Comparison of ENCODE assay signal across 11 cellular contexts in the genomic region with DNA sequence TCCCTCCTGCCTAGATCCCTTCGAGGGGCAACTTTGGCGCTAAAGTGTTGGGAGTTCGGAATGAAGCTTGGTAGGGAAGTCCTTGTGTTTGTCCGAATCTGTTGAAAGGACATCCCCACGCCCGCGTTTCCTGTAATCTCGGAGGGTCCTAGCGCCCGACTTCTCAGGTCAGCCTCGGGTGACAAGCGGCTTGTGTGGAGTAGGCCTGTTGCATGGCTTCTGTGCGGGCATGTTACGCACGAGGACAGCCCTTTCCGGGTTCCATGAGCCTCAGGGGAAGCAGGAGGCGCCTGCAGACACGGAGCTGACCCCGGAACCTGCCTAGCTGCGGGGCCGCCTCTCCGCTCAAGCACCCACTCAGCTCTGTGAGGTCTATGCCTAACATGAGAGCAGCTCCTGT. TPM values are rescaled to one million over a fixed set of nuclear protein-coding genes. Genes with fewer than 3 reads are reported as not detected.
DNase-seq lines count a peak whose midpoint lies in the region; ATAC-seq, FAIRE-seq and TF ChIP-seq lines count a peak whose summit lies in the region.
"Had no signal": no experiment of that assay in that cellular context is flagged by ENCODE, and none has a peak within 500 bp of the region (broad histone marks: within the 10 kb centered on the region; RNA-seq: fewer than 3 reads in every experiment).

No MANE protein-coding gene starts in this region.

- H4K8ac ChIP-seq in IMR-90 (ENCODE audit: low read depth in 2 of 2, low read length in 2 of 2): peak overlapping the region; percentile 27 to 64; a peak in 2 of 4 replicates

- H3K4me3 ChIP-seq in IMR-90 (ENCODE audit: insufficient read depth, low read depth, low read length) (no peak overlapping the region), kidney (ENCODE audit: low read length in 2 of 2) (no peak overlapping the region)

- no peak overlapping the region for H3K56ac ChIP-seq in IMR-90 (ENCODE audit: extremely low read depth, insufficient read depth, low read length)

- FAIRE-seq in kidney (lab: Jason Lieb, UNC): no peak
- FAIRE-seq: keratinocyte had no signal

- H3K36me3 ChIP-seq in IMR-90 (ENCODE audit: control insufficient read depth, insufficient read depth, low read length) (peaks cover 44% of the 10 kb centered on the region), kidney (ENCODE audit: control insufficient read depth in 1 of 2, insufficient read depth in 2 of 2, low read length in 2 of 2) (peaks cover 4 to 9% of the 10 kb centered on the region in 2 donors)

- H3K9me3 ChIP-seq in IMR-90 (ENCODE audit: control insufficient read depth, insufficient read depth, low read length) (no peaks in the 10 kb centered on the region), kidney (ENCODE audit: control insufficient read depth in 1 of 2, low read length in 2 of 2) (no peaks in the 10 kb centered on the region)

- dilution Hi-C loops in IMR-90 (cut with HindIII; ENCODE audit: low sequenced_read_pairs, unreplicated experiment): no loop called here

- peak overlapping the region; percentile 80 for H2AK9ac ChIP-seq in IMR-90 (replicated peaks; ENCODE audit: low read depth, low read length, poor library complexity)

- peaks cover 45% of the 10 kb centered on the region for H3K36me3 Mint-ChIP-seq in activated T-helper 2 cell treated with anti-CD3 and anti-CD28 coated beads, Interferon-gamma antibody, Interleukin-2, Interleukin-4, amounts not matched to agents 10 μg/mL and 5 μg/mL and 100 μg/mL, durations not matched to agents 14 hours and 24 hours and 36 hours (ENCODE audit: low read depth)
- H3K36me3 Mint-ChIP-seq in stimulated activated memory B cell treated with anti-CD40 and anti-IgM and Interleukin-4, amounts not matched to agents 10 μg/mL and 1 μg/mL and 100 μg/mL, for 72 hours: peaks cover 43% of the 10 kb centered on the region

- no peak overlapping the region for H3K4me3 Mint-ChIP-seq in activated T-helper 2 cell treated with anti-CD3 and anti-CD28 coated beads, Interferon-gamma antibody, Interleukin-2, Interleukin-4, amounts not matched to agents 10 μg/mL and 5 μg/mL and 100 μg/mL, durations not matched to agents 14 hours and 24 hours and 36 hours (ENCODE audit: low read depth)
- no peak overlapping the region for H3K4me3 Mint-ChIP-seq in stimulated activated memory B cell treated with anti-CD40 and anti-IgM and Interleukin-4, amounts not matched to agents 10 μg/mL and 1 μg/mL and 100 μg/mL, for 72 hours

- no peaks in the 10 kb centered on the region for H3K27me3 Mint-ChIP-seq in activated T-helper 2 cell treated with anti-CD3 and anti-CD28 coated beads, Interferon-gamma antibody, Interleukin-2, Interleukin-4, amounts not matched to agents 10 μg/mL and 5 μg/mL and 100 μg/mL, durations not matched to agents 14 hours and 24 hours and 36 hours (ENCODE audit: low read depth)
- H3K27me3 Mint-ChIP-seq in stimulated activated memory B cell treated with anti-CD40 and anti-IgM and Interleukin-4, amounts not matched to agents 10 μg/mL and 1 μg/mL and 100 μg/mL, for 72 hours: no peaks in the 10 kb centered on the region

- no peaks in the 10 kb centered on the region for H3K9me3 Mint-ChIP-seq in activated T-helper 2 cell treated with anti-CD3 and anti-CD28 coated beads, Interferon-gamma antibody, Interleukin-2, Interleukin-4, amounts not matched to agents 10 μg/mL and 5 μg/mL and 100 μg/mL, durations not matched to agents 14 hours and 24 hours and 36 hours
- H3K9me3 Mint-ChIP-seq in stimulated activated memory B cell treated with anti-CD40 and anti-IgM and Interleukin-4, amounts not matched to agents 10 μg/mL and 1 μg/mL and 100 μg/mL, for 72 hours: no peaks in the 10 kb centered on the region

- H3K79me1 ChIP-seq in IMR-90 (ENCODE audit: low read depth in 1 of 2, low read length in 2 of 2): peaks cover 12 to 60% of the 10 kb centered on the region in 2 experiments

- H4K20me1 ChIP-seq in IMR-90 (ENCODE audit: insufficient read depth, low read length): no peaks in the 10 kb centered on the region; the same call in none of the 2 replicates

- TF ChIP-seq POLR2A in IMR-90 (IDR thresholded peaks at IDR 0.05; ENCODE audit: low read depth, low read length): no peak

- 93% methylated on average over 8 of the region's 22 CpGs; no CpG with 5 or more reads in 1 of the 2 experiments for WGBS in IMR-90 (ENCODE audit: extremely low coverage in 2 of 2, insufficient read length in 1 of 2), 2 experiments

- peak overlapping the region; percentile 5; the same call in 1 of the 2 replicates for H2BK120ac ChIP-seq in IMR-90 (ENCODE audit: low read depth, low read length)

- no peaks in the 10 kb centered on the region for H3K27me3 ChIP-seq in IMR-90 (ENCODE audit: control insufficient read depth, insufficient read depth, low read length)

- H3K9me1 ChIP-seq in IMR-90 (ENCODE audit: insufficient read depth, low read length): peaks cover 2% of the 10 kb centered on the region; the same call in 1 of the 2 replicates

- no peak overlapping the region for H3K9ac ChIP-seq in IMR-90 (ENCODE audit: low read depth, low read length)
- H3K9ac ChIP-seq in kidney (ENCODE audit: low read length in 2 of 2): no peak overlapping the region

- peak overlapping the region; percentile 64; the same call in 1 of the 2 replicates for H2BK20ac ChIP-seq in IMR-90 (ENCODE audit: low read depth, low read length)

- TF ChIP-seq CTCF in IMR-90 (conservative IDR thresholded peaks at IDR 0.05; ENCODE audit: low read depth, low read length): no peak
- no peak for TF ChIP-seq CTCF in kidney (IDR thresholded peaks at IDR 0.05; ENCODE audit: borderline replicate concordance, extremely low read depth, insufficient read depth)

- peak overlapping the region; percentile 47; the same call in 1 of the 3 replicates for H2BK15ac ChIP-seq in IMR-90 (ENCODE audit: low read depth, low read length)

- H3K23ac ChIP-seq in IMR-90 (ENCODE audit: low read depth, low read length): peak overlapping the region; percentile 41; the same call in 1 of the 2 replicates

- peak overlapping the region; percentile 73 for H2BK5ac ChIP-seq in IMR-90 (ENCODE audit: low read depth, low read length, poor library complexity, severe bottlenecking)

- H3K27ac Mint-ChIP-seq in activated T-helper 2 cell treated with anti-CD3 and anti-CD28 coated beads, Interferon-gamma antibody, Interleukin-2, Interleukin-4, amounts not matched to agents 10 μg/mL and 5 μg/mL and 100 μg/mL, durations not matched to agents 14 hours and 24 hours and 36 hours: peak overlapping the region; percentile 53
- H3K27ac Mint-ChIP-seq in stimulated activated memory B cell treated with anti-CD40 and anti-IgM and Interleukin-4, amounts not matched to agents 10 μg/mL and 1 μg/mL and 100 μg/mL, for 72 hours: peak overlapping the region; percentile 91

- H3K27ac ChIP-seq in IMR-90 (ENCODE audit: insufficient read depth, low read length) (peak overlapping the region; percentile 90; the same call in 1 of the 2 replicates), kidney (ENCODE audit: low read depth in 2 of 2, low read length in 2 of 2) (peak overlapping the region; percentile 79 to 93)

- TF ChIP-seq RAD21 in IMR-90 (IDR thresholded peaks at IDR 0.05; ENCODE audit: low read length): no peak

- in situ Hi-C loops in IMR-90 (cut with MboI; ENCODE audit: low sequenced_read_pairs): no loop called here

- DNase-seq in IMR-90: no peak
- no peak for DNase-seq in activated T-helper 2 cell treated with anti-CD3 and anti-CD28 coated beads, Interferon-gamma antibody, Interleukin-2, Interleukin-4, amounts not matched to agents 10 μg/mL and 5 μg/mL and 100 μg/mL, durations not matched to agents 14 hours and 24 hours and 36 hours (ENCODE audit: low spot score)
- DNase-seq in kidney: no peak
- no peak for DNase-seq in H4 (ENCODE audit: low spot score)
- DNase-seq in stimulated activated CD8-positive, alpha-beta memory T cell treated with anti-CD3 and anti-CD28 coated beads, Interleukin-4, amount 100 ng/mL, for 48 hours: no peak
- no peak for DNase-seq in NCI-H69 (lab: John Stamatoyannopoulos, UW)
- DNase-seq: effector CD8-positive, alpha-beta T cell; GDM1 had no signal

- no peak for ATAC-seq in IMR-90 (ENCODE audit: low read depth)
- no peak for ATAC-seq in stimulated activated memory B cell treated with anti-CD40 and anti-IgM and Interleukin-4, amounts not matched to agents 10 μg/mL and 1 μg/mL and 100 μg/mL, for 72 hours
- no peak for ATAC-seq in GM21526 (IDR thresholded peaks at IDR 0.05; ENCODE audit: low FRiP score, unreplicated experiment)

- peak overlapping the region; percentile 61 for H4K5ac ChIP-seq in IMR-90 (ENCODE audit: low read depth, low read length)

- H3K4me1 ChIP-seq in IMR-90 (ENCODE audit: control insufficient read depth, insufficient read depth, low read length) (peaks cover 10% of the 10 kb centered on the region), kidney (ENCODE audit: control insufficient read depth in 1 of 2, insufficient read depth in 1 of 2, low read depth in 1 of 2, low read length in 2 of 2) (peaks cover 29 to 35% of the 10 kb centered on the region in 2 donors)

- H2AK5ac ChIP-seq in IMR-90 (ENCODE audit: low read depth, low read length): peak overlapping the region; percentile 81

- no peak overlapping the region for H3K18ac ChIP-seq in IMR-90 (ENCODE audit: low read depth, low read length)

- CTCF ChIA-PET in IMR-90 (lab: Yijun Ruan, JAX): interaction anchor here (1.1 kb wide), 1 partner anchor 106 kb away, joined by 3 read pairs; no protein-coding TSS in a partner anchor

- intact Hi-C loops in IMR-90 (cut with micrococcal nuclease): no loop called here
- intact Hi-C loops in activated T-helper 2 cell treated with anti-CD3 and anti-CD28 coated beads, Interferon-gamma antibody, Interleukin-2, Interleukin-4, amounts not matched to agents 10 μg/mL and 5 μg/mL and 100 μg/mL, durations not matched to agents 14 hours and 24 hours and 36 hours (cut with micrococcal nuclease): no loop called here
- intact Hi-C loops in kidney (cut with DNase I): no loop called here

- BruUV-seq in IMR-90 (replicated peaks; lab: Mats Ljungman, UMichigan): no TSS peak

- H3K14ac ChIP-seq in IMR-90 (replicated peaks; ENCODE audit: low read depth, low read length): peak overlapping the region; percentile 81; the same call in 1 of the 2 replicates

- peak overlapping the region; percentile 11; the same call in 1 of the 2 replicates for H4K91ac ChIP-seq in IMR-90 (ENCODE audit: insufficient read depth, low read depth, low read length)

- POLR2A ChIA-PET in IMR-90 (lab: Charles Lee; ENCODE audit: unreplicated experiment): no interaction called here

- H3K4ac ChIP-seq in IMR-90 (ENCODE audit: low read depth, low read length): peak overlapping the region; percentile 34

- H3K4me2 ChIP-seq in IMR-90 (ENCODE audit: low read depth, low read length): no peak overlapping the region

- H3K4me1 Mint-ChIP-seq in activated T-helper 2 cell treated with anti-CD3 and anti-CD28 coated beads, Interferon-gamma antibody, Interleukin-2, Interleukin-4, amounts not matched to agents 10 μg/mL and 5 μg/mL and 100 μg/mL, durations not matched to agents 14 hours and 24 hours and 36 hours (ENCODE audit: low read depth): peaks cover 40% of the 10 kb centered on the region
- H3K4me1 Mint-ChIP-seq in stimulated activated memory B cell treated with anti-CD40 and anti-IgM and Interleukin-4, amounts not matched to agents 10 μg/mL and 1 μg/mL and 100 μg/mL, for 72 hours: peaks cover 66% of the 10 kb centered on the region

- no peak overlapping the region for H2AFZ ChIP-seq in IMR-90 (replicated peaks; ENCODE audit: low read length, poor library complexity)

RNA-seq across cellular contexts. Expression of a gene that starts 28.4 kb away (rescaled TPM):
- 9.2 and 9.7 TPM in 2 replicates for total RNA-seq in IMR-90 (2012; rRNA removed)
- 38.7 and 46.1 TPM in 2 replicates for polyA plus RNA-seq in IMR-90 (2012; rRNA removed)
- 18.8 and 31.7 TPM in 2 replicates for polyA plus RNA-seq in IMR-90 (2012; cell fraction: cytosol; rRNA removed)
- polyA plus RNA-seq in IMR-90 (2012; cell fraction: nucleus; rRNA removed; ENCODE audit: low replicate concordance): 152 and 486 TPM in 2 replicates
- total RNA-seq in activated T-helper 2 cell treated with anti-CD3 and anti-CD28 coated beads, Interferon-gamma antibody, Interleukin-2, Interleukin-4, amounts not matched to agents 10 μg/mL and 5 μg/mL and 100 μg/mL, durations not matched to agents 14 hours and 24 hours and 36 hours: 41.5 and 45.9 TPM in 2 replicates
- total RNA-seq in kidney: 38.5 TPM
- polyA plus RNA-seq in kidney (ENCODE audit: insufficient read depth, low read depth, low replicate concordance): 23.4 TPM
- 14.6 and 16.8 TPM in 2 replicates for total RNA-seq in H4 (2014; rRNA removed; shearing (Covaris generic))
